8 cellular contexts compared by ENCODE assay signal in the genomic region with DNA sequence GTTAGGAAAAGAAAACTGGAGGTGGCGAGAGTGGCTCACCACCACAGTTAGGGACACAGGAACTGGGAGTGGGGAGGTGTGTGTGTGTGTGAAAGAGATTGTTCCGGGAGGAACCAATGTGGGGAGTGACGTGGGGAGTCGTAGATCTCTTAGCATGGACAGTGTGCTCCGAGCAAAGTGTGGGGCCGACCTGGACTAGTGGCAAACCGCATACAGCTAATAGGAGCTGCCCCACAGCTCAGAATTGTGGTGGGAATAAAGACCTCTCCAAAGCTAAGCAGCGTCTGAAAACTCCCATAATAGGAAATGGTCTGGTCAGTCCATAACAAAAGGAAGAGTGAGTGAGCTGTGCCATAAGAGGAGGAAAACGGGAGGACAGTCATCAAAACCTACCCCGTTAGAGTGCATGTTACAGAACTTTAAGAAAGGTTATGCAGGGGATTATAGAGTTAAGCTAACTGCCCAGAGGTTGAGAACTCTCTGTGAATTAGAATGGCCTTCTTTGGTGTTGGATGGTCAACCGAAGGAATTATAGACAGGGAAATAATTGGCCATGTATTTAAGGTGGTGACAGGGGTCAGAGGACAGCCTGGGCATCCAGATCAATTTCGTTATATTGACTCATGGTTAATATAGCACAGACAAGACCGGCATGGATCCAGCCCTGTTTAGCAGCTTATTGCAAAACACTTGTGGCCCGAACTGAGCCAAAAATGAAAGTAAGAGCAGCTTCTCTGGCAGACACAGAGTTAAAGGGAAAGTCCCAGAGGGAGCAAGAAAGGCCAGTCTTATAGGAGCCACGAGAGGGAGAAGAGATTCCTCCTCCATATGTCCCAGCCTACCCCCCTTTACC. TPM values are rescaled to one million over a fixed set of nuclear protein-coding genes. Genes with fewer than 3 reads are reported as not detected.
DNase-seq lines count a peak whose midpoint lies in the region; ATAC-seq and TF ChIP-seq lines count a peak whose summit lies in the region.

No MANE protein-coding gene starts in this region.

- H3K27me3 Mint-ChIP-seq in glutamatergic neuron (ENCODE audit: unreplicated experiment) = peaks cover 2% of the 10 kb centered on the region
- H3K27me3 Mint-ChIP-seq in CD8-positive, alpha-beta memory T cell = peaks cover 6 to 29% of the 10 kb centered on the region in 2 donors

- no peaks in the 10 kb centered on the region for H3K36me3 ChIP-seq in left ventricle myocardium inferior
- no peaks in the 10 kb centered on the region for H3K36me3 ChIP-seq in CD8-positive, alpha-beta memory T cell (ENCODE audit: insufficient read depth, low read length)

- TF ChIP-seq CTCF in AG09319 (IDR thresholded peaks at IDR 0.05; ENCODE audit: low read depth, low read length) (peak; percentile 2; the same call in 1 of the 2 replicates), left ventricle myocardium inferior (IDR thresholded peaks at IDR 0.05; ENCODE audit: borderline replicate concordance) (no peak), glutamatergic neuron (IDR thresholded peaks at IDR 0.05; ENCODE audit: partially characterized antibody, unreplicated experiment) (no peak)

- CTCF ChIA-PET in CD8-positive, alpha-beta memory T cell (lab: Charles Lee) = interaction anchor here (1.2 kb wide), 1 partner anchor 316 kb away, joined by 3 read pairs; no protein-coding TSS in a partner anchor

- H3K27ac ChIP-seq in left ventricle myocardium inferior (replicated peaks) = no peak overlapping the region
- H3K27ac ChIP-seq in CD8-positive, alpha-beta memory T cell (ENCODE audit: low read depth, low read length) = no peak overlapping the region

- DNase-seq in AG09319 (ENCODE audit: extremely low read depth, low read depth) (peak; percentile 30), NOMO-1 treated with dmso at 0.1 percent for 144 hours (lab: John Stamatoyannopoulos, UW; ENCODE audit: unreplicated experiment) (peak; percentile 65), left ventricle myocardium inferior (no peak), SW 1271 (lab: John Stamatoyannopoulos, UW) (no peak), glutamatergic neuron (no peak), cerebellar nuclear complex (lab: John Stamatoyannopoulos, UW) (no peak)
- DNase-seq in CD8-positive, alpha-beta memory T cell = no peak

- no peak overlapping the region for H3K27ac Mint-ChIP-seq in glutamatergic neuron (ENCODE audit: unreplicated experiment)
- H3K27ac Mint-ChIP-seq in CD8-positive, alpha-beta memory T cell = peak overlapping the region in 2 of 8 donors; percentile 39 to 81

- H3K9me3 Mint-ChIP-seq in glutamatergic neuron (ENCODE audit: unreplicated experiment) = peaks cover 1% of the 10 kb centered on the region
- peaks cover 5 to 13% (median 12%) of the 10 kb centered on the region in 5 donors for H3K9me3 Mint-ChIP-seq in CD8-positive, alpha-beta memory T cell

- intact Hi-C loops in left ventricle myocardium inferior (cut with micrococcal nuclease) = no loop called here

- ATAC-seq in GM21367 (IDR thresholded peaks at IDR 0.05; ENCODE audit: unreplicated experiment) = peak; percentile 58

- H3K4me1 ChIP-seq in left ventricle myocardium inferior = no peaks in the 10 kb centered on the region
- H3K4me1 ChIP-seq in CD8-positive, alpha-beta memory T cell (ENCODE audit: insufficient read depth, low read length) = no peaks in the 10 kb centered on the region

- H3K4me1 Mint-ChIP-seq in glutamatergic neuron (ENCODE audit: low read depth, unreplicated experiment) = no peaks in the 10 kb centered on the region
- peaks cover 0 to 9% (median 0%) of the 10 kb centered on the region in 3 donors for H3K4me1 Mint-ChIP-seq in CD8-positive, alpha-beta memory T cell

- H3K4me3 ChIP-seq in left ventricle myocardium inferior = peak overlapping the region; percentile 46
- no peak overlapping the region for H3K4me3 ChIP-seq in CD8-positive, alpha-beta memory T cell (ENCODE audit: low read length)

- H3K27me3 ChIP-seq in left ventricle myocardium inferior (ENCODE audit: low read depth) = peaks cover under 1% of the 10 kb centered on the region
- H3K27me3 ChIP-seq in CD8-positive, alpha-beta memory T cell (ENCODE audit: insufficient read depth, low read length, poor library complexity, severe bottlenecking) = no peaks in the 10 kb centered on the region

- peaks cover 8% of the 10 kb centered on the region for H3K36me3 Mint-ChIP-seq in glutamatergic neuron (ENCODE audit: unreplicated experiment)
- H3K36me3 Mint-ChIP-seq in CD8-positive, alpha-beta memory T cell = no peaks in the 10 kb centered on the region

- H3K9me3 ChIP-seq in left ventricle myocardium inferior (replicated peaks) = peaks cover 5% of the 10 kb centered on the region
- H3K9me3 ChIP-seq in CD8-positive, alpha-beta memory T cell (ENCODE audit: low read length) = no peaks in the 10 kb centered on the region

- no peak overlapping the region for H3K4me3 Mint-ChIP-seq in glutamatergic neuron (ENCODE audit: unreplicated experiment)
- H3K4me3 Mint-ChIP-seq in CD8-positive, alpha-beta memory T cell = peak overlapping the region in 1 of 7 donors; percentile 40

- POLR2A ChIA-PET in CD8-positive, alpha-beta memory T cell (lab: Charles Lee) = no interaction called here

RNA-seq across cellular contexts. Expression of a gene that starts 8.9 kb away (rescaled TPM):
- total RNA-seq in left ventricle myocardium inferior (not detected), glutamatergic neuron (ENCODE audit: unreplicated experiment) (not detected)
- total RNA-seq in CD8-positive, alpha-beta memory T cell = not detected
- polyA plus RNA-seq in CD8-positive, alpha-beta memory T cell = not detected

Comparison
In these comparisons a context has a peak if more than half of its experiments do, and no peak if none do; other contexts are left out.
1. DNase-seq: peak in AG09319 (single experiment) and NOMO-1 treated with dmso at 0.1 percent for 144 hours (single experiment); none in left ventricle myocardium inferior (single experiment), SW 1271 (0 of 2), glutamatergic neuron (single experiment), cerebellar nuclear complex (0 of 2) and CD8-positive, alpha-beta memory T cell (0 of 5).